Comparison of ENCODE assay signal across 10 cellular contexts in the genomic region with DNA sequence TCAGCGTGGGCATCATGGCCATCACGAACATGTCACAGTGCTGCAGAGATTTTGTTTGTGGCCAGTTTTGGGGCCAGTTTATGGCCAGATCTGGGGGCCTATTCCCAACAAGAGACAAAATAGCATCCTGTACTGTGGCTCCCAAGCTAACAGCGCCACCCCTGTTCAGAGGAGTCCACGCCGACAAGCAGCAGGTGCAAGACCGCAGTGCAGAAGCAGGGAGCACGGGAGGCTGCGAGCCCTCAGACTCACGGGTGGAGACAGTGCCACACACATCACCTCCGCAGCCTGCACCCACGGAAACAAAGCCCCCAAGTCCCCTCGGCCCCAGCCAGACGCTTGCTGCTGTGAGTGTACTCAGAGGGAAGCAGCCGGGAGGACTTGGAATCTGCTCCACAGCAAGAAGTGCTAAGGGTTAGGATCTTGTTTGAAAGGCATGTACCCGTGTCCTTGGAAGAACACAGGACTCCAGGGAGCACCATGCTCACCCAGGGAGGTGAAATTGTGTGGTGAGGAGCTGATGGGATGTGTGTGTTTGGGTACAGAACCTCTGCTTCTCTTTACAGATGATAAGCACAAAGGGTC. TPM values are rescaled to one million over a fixed set of nuclear protein-coding genes. Genes with fewer than 3 reads are reported as not detected.
DNase-seq lines count a peak whose midpoint lies in the region; TF ChIP-seq lines count a peak whose summit lies in the region.
"Had no signal": no experiment of that assay in that cellular context is flagged by ENCODE, and none has a peak within 500 bp of the region (broad histone marks: within the 10 kb centered on the region; RNA-seq: fewer than 3 reads in every experiment).

No MANE protein-coding gene starts in this region.

- TF ChIP-seq CTCF in A673 (conservative IDR thresholded peaks at IDR 0.05; ENCODE audit: low read depth, low read length) = peak; percentile 49
- peak; percentile 29 for TF ChIP-seq CTCF in GM06990 (IDR thresholded peaks at IDR 0.05; ENCODE audit: insufficient read depth, low read length, poor library complexity, severe bottlenecking)

- H3K36me3 ChIP-seq in A673 (ENCODE audit: insufficient read depth, low read length, poor library complexity, severe bottlenecking) = no peaks in the 10 kb centered on the region
- no peaks in the 10 kb centered on the region for H3K36me3 ChIP-seq in GM06990 (ENCODE audit: control insufficient read depth, insufficient read depth, low read length)
- no peaks in the 10 kb centered on the region for H3K36me3 ChIP-seq in SJCRH30
- H3K36me3 ChIP-seq in MG63 = no peaks in the 10 kb centered on the region

- POLR2A ChIA-PET in A673 (lab: Charles Lee; ENCODE audit: low non-redundant PET) = no interaction called here

- H3K27ac ChIP-seq in A673 (ENCODE audit: low read depth, low read length, poor library complexity, severe bottlenecking) = no peak overlapping the region
- H3K27ac ChIP-seq in SJCRH30 = no peak overlapping the region

- H3K27me3 ChIP-seq in A673 (replicated peaks; ENCODE audit: insufficient read depth, low read depth, low read length, poor library complexity) (no peaks in the 10 kb centered on the region), GM06990 (replicated peaks; ENCODE audit: control insufficient read depth, insufficient read depth, low read length) (no peaks in the 10 kb centered on the region), SJCRH30 (peaks cover 13% of the 10 kb centered on the region), MG63 (no peaks in the 10 kb centered on the region)

- peak; percentile 16 for DNase-seq in A673 (ENCODE audit: low spot score)
- DNase-seq in GM06990 (ENCODE audit: extremely low read depth, insufficient read length) = no peak
- DNase-seq in SJCRH30 = peak; percentile 39 to 52
- peak; percentile 47 to 59 for DNase-seq in erythroblast (lab: John Stamatoyannopoulos, UW)
- no peak for DNase-seq in NCI-H2107 treated with DMSO at 0.1 percent for 48 hours (lab: John Stamatoyannopoulos, UW; ENCODE audit: unreplicated experiment)
- no peak for DNase-seq in NCI-H1436 treated with DMSO at 0.1 percent for 48 hours (lab: John Stamatoyannopoulos, UW)
- DNase-seq in MG63 = no peak
- DNase-seq in G401 (ENCODE audit: low spot score) = no peak
- DNase-seq: NCI-H446 had no signal

- H3K4me1 ChIP-seq in A673 (ENCODE audit: insufficient read depth, low read length, poor library complexity, severe bottlenecking) = no peaks in the 10 kb centered on the region
- H3K4me1 ChIP-seq in SJCRH30 = no peaks in the 10 kb centered on the region

- in situ Hi-C loops in G401 (cut with HindIII; ENCODE audit: low sequenced_read_pairs) = no loop called here

- no TSS peak for BruUV-seq in A673 (replicated peaks; lab: Mats Ljungman, UMichigan)

- CTCF ChIA-PET in A673 (lab: Charles Lee) = interaction anchor here (1.0 kb wide), 1 partner anchor 23 kb away, joined by 17 read pairs; no protein-coding TSS in a partner anchor

- intact Hi-C loops in A673 (cut with micrococcal nuclease; ENCODE audit: unreplicated experiment) = no loop called here

- H3K9me3 ChIP-seq in A673 (ENCODE audit: low read depth, low read length, poor library complexity, severe bottlenecking) = no peaks in the 10 kb centered on the region
- no peaks in the 10 kb centered on the region for H3K9me3 ChIP-seq in SJCRH30 (replicated peaks)
- H3K9me3 ChIP-seq in MG63 = no peaks in the 10 kb centered on the region

- H3K4me3 ChIP-seq in A673 (ENCODE audit: low read depth, low read length, poor library complexity, severe bottlenecking) (no peak overlapping the region), GM06990 (replicated peaks; ENCODE audit: low read depth, low read length) (no peak overlapping the region), SJCRH30 (no peak overlapping the region), MG63 (no peak overlapping the region)

- TF ChIP-seq POLR2A in erythroblast (IDR thresholded peaks at IDR 0.05; ENCODE audit: low read length) = no peak

RNA-seq across cellular contexts. Expression of a gene that starts 7.1 kb away (rescaled TPM):
- 2.5 and 3.7 TPM in 2 replicates for total RNA-seq in A673 (2021)
- total RNA-seq in SJCRH30 (2014; rRNA removed; shearing (Covaris generic)) = not detected in 2 replicates
- total RNA-seq in MG63 (2014; rRNA removed; shearing (Covaris generic); ENCODE audit: low replicate concordance) = 0.69 TPM in 1 of 2 replicates, not detected in the other
- 0.74 TPM in 1 of 2 replicates, not detected in the other for total RNA-seq in G401 (2014; rRNA removed; shearing (Covaris generic))
- total RNA-seq: pulmonary artery endothelial cell had no signal

RNA-seq across cellular contexts. Expression of a gene that starts 34.0 kb away (rescaled TPM):
- 54.8 and 55.2 TPM in 2 replicates for total RNA-seq in A673 (2021)
- total RNA-seq in SJCRH30 (2014; rRNA removed; shearing (Covaris generic)) = 35.4 and 37.2 TPM in 2 replicates
- 65.4 and 92.8 TPM in 2 replicates for total RNA-seq in MG63 (2014; rRNA removed; shearing (Covaris generic); ENCODE audit: low replicate concordance)
- 60.0 and 83.8 TPM in 2 replicates for total RNA-seq in G401 (2014; rRNA removed; shearing (Covaris generic))

Comparison
In these comparisons a context has a peak if more than half of its experiments do, and no peak if none do; other contexts are left out.
1. DNase-seq: peak in A673 (single experiment), SJCRH30 (2 of 2) and erythroblast (2 of 2); none in GM06990 (single experiment), NCI-H2107 treated with DMSO at 0.1 percent for 48 hours (single experiment), NCI-H1436 treated with DMSO at 0.1 percent for 48 hours (single experiment), MG63 (single experiment) and G401 (single experiment).